Comparison of ENCODE assay signal across 36 cellular contexts in the genomic region with DNA sequence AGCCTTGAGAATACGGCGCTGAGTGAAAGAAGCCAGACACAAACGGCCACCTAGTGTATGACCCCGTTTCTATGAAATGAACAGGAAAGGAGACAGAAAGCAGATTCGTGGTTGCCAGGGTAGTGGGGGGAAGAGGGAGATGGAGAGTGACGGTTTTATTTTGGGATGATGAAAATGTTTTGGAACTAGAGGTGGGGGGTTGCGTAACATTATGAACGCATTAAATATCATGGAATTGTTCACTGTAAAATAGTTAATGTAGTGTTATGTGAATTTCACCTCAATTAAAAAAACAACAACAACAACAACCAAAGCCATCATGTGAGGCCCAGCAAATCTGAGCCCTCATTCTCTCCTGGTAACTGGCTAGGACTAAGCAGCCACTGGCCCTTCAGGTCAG. TPM values are rescaled to one million over a fixed set of nuclear protein-coding genes. Genes with fewer than 3 reads are reported as not detected.
"Had no signal": no experiment of that assay in that cellular context is flagged by ENCODE, and none has a peak within 500 bp of the region (broad histone marks: within the 10 kb centered on the region; RNA-seq: fewer than 3 reads in every experiment).

No MANE protein-coding gene starts in this region.

- DNase-seq: activated B cell treated with CpG ODN at 0.5 μM for 24 hours; activated CD4-positive, alpha-beta memory T cell treated with anti-CD3 and anti-CD28 coated beads for 36 hours; activated CD4-positive, alpha-beta T cell treated with anti-CD3 and anti-CD28 coated beads for 4 hours; activated CD4-positive, alpha-beta T cell treated with anti-CD3 and anti-CD28 coated beads, Interleukin-2, amount 10 ng/mL, durations not matched to agents 24 days and 14 days; activated CD4-positive, alpha-beta T cell treated with anti-CD3 and anti-CD28 coated beads, Interleukin-2, amount 50 U/mL, for 1 hour; activated CD4-positive, alpha-beta T cell treated with anti-CD3 and anti-CD28 coated beads, Interleukin-2, amount 50 U/mL, for 4 hours; activated CD4-positive, CD25-positive, alpha-beta regulatory T cell treated with anti-CD3 and anti-CD28 coated beads, Interleukin-2, amount 50 U/mL, for 72 hours; activated CD8-positive, alpha-beta memory T cell treated with anti-CD3 and anti-CD28 coated beads, Interleukin-2, amount 50 U/mL, for 4 hours; activated CD8-positive, alpha-beta T cell treated with anti-CD3 and anti-CD28 coated beads for 36 hours; activated effector memory CD4-positive, alpha-beta T cell treated with Interleukin-2 at 50 U/mL for 16 hours; activated gamma-delta T cell; activated naive CD4-positive, alpha-beta T cell treated with anti-CD3 and anti-CD28 coated beads, Interleukin-2, amount 10 ng/mL, durations not matched to agents 7 days and 5 days; activated naive CD4-positive, alpha-beta T cell treated with Interleukin-2 at 50 U/mL for 16 hours; activated naive CD8-positive, alpha-beta T cell treated with anti-CD3 and anti-CD28 coated beads, Interleukin-2, amount 10 ng/mL, durations not matched to agents 7 days and 5 days; activated naive CD8-positive, alpha-beta T cell treated with anti-CD3 and anti-CD28 coated beads, Interleukin-2, amount 50 U/mL, for 24 hours; activated T-cell treated with anti-CD3 and anti-CD28 coated beads for 4 hours; activated T-cell treated with anti-CD3 and anti-CD28 coated beads, Interleukin-2, amount 50 U/mL, for 1 hour; activated T-cell treated with anti-CD3 and anti-CD28 coated beads, Interleukin-2, amount 50 U/mL, for 4 hours; cerebellar nuclear complex; T-helper 2 cell; T-helper 9 cell had no signal

- FAIRE-seq: TTC549 had no signal

- H3K4me1 ChIP-seq: ascending aorta had no signal

- H3K36me3 ChIP-seq: ascending aorta, cardiac muscle cell had no signal

- H3K4me3 Mint-ChIP-seq: activated B cell treated with CpG ODN at 0.5 μM for 24 hours; activated CD4-positive, alpha-beta memory T cell treated with anti-CD3 and anti-CD28 coated beads for 36 hours; activated CD4-positive, alpha-beta T cell treated with anti-CD3 and anti-CD28 coated beads, Interleukin-2, amount 10 ng/mL, durations not matched to agents 24 days and 14 days; activated CD8-positive, alpha-beta T cell treated with anti-CD3 and anti-CD28 coated beads for 36 hours; activated naive CD4-positive, alpha-beta T cell treated with anti-CD3 and anti-CD28 coated beads, Interleukin-2, amount 10 ng/mL, durations not matched to agents 7 days and 5 days; activated naive CD4-positive, alpha-beta T cell treated with anti-CD3 and anti-CD28 coated beads, Interleukin-2, amount 50 U/mL, for 24 hours; activated naive CD8-positive, alpha-beta T cell; activated naive CD8-positive, alpha-beta T cell treated with anti-CD3 and anti-CD28 coated beads, Interleukin-2, amount 10 ng/mL, durations not matched to agents 7 days and 5 days; activated naive CD8-positive, alpha-beta T cell treated with anti-CD3 and anti-CD28 coated beads, Interleukin-2, amount 50 U/mL, for 24 hours; activated T-cell treated with anti-CD3 and anti-CD28 coated beads, Interleukin-2, amount 50 U/mL, for 4 hours; brain; central memory CD8-positive, alpha-beta T cell; T-helper 1 cell treated with Interleukin-12 subunit alpha and Interleukin-12 subunit beta and Interleukin-4 antibody, amounts not matched to agents 30 μg/mL and 1 μg/mL, for 36 hours; T-helper 2 cell treated with Interferon-gamma antibody and Interleukin-4, amounts not matched to agents 5 μg/mL and 100 μg/mL, for 36 hours had no signal

- H3K27me3 ChIP-seq: ascending aorta had no signal

- H3K9me3 ChIP-seq: ascending aorta had no signal

- H3K4me1 Mint-ChIP-seq: activated B cell treated with CpG ODN at 0.5 μM for 24 hours; activated CD4-positive, alpha-beta T cell treated with anti-CD3 and anti-CD28 coated beads, Interleukin-2, amount 10 ng/mL, durations not matched to agents 24 days and 14 days; activated naive CD4-positive, alpha-beta T cell treated with anti-CD3 and anti-CD28 coated beads, Interleukin-2, amount 50 U/mL, for 24 hours; activated naive CD8-positive, alpha-beta T cell treated with anti-CD3 and anti-CD28 coated beads, Interleukin-2, amount 10 ng/mL, durations not matched to agents 7 days and 5 days; activated naive CD8-positive, alpha-beta T cell treated with anti-CD3 and anti-CD28 coated beads, Interleukin-2, amount 50 U/mL, for 24 hours; central memory CD8-positive, alpha-beta T cell had no signal

- H3K4me3 ChIP-seq: ascending aorta, cardiac muscle cell had no signal

- ATAC-seq: activated CD8-positive, alpha-beta T cell treated with anti-CD3 and anti-CD28 coated beads for 36 hours; activated naive CD8-positive, alpha-beta T cell treated with anti-CD3 and anti-CD28 coated beads, Interleukin-2, amount 50 U/mL, for 24 hours; activated T-cell treated with anti-CD3 and anti-CD28 coated beads, Interleukin-2, amount 50 U/mL, for 4 hours had no signal

- H3K9me3 Mint-ChIP-seq: activated B cell treated with CpG ODN at 0.5 μM for 24 hours; activated CD4-positive, alpha-beta memory T cell treated with anti-CD3 and anti-CD28 coated beads for 36 hours; activated CD4-positive, alpha-beta T cell treated with anti-CD3 and anti-CD28 coated beads, Interleukin-2, amount 10 ng/mL, durations not matched to agents 24 days and 14 days; activated CD8-positive, alpha-beta T cell treated with anti-CD3 and anti-CD28 coated beads for 36 hours; activated naive CD4-positive, alpha-beta T cell treated with anti-CD3 and anti-CD28 coated beads, Interleukin-2, amount 10 ng/mL, durations not matched to agents 7 days and 5 days; activated naive CD4-positive, alpha-beta T cell treated with anti-CD3 and anti-CD28 coated beads, Interleukin-2, amount 50 U/mL, for 24 hours; activated naive CD8-positive, alpha-beta T cell treated with anti-CD3 and anti-CD28 coated beads, Interleukin-2, amount 10 ng/mL, durations not matched to agents 7 days and 5 days; activated naive CD8-positive, alpha-beta T cell treated with anti-CD3 and anti-CD28 coated beads, Interleukin-2, amount 50 U/mL, for 24 hours; activated T-cell treated with anti-CD3 and anti-CD28 coated beads, Interleukin-2, amount 50 U/mL, for 4 hours; activated T-helper 2 cell treated with anti-CD3 and anti-CD28 coated beads, Interferon-gamma antibody, Interleukin-2, Interleukin-4, amounts not matched to agents 10 μg/mL and 5 μg/mL and 100 μg/mL, durations not matched to agents 14 hours and 24 hours and 36 hours; central memory CD8-positive, alpha-beta T cell; T-helper 1 cell treated with Interleukin-12 subunit alpha and Interleukin-12 subunit beta and Interleukin-4 antibody, amounts not matched to agents 30 μg/mL and 1 μg/mL, for 36 hours; T-helper 2 cell treated with Interferon-gamma antibody and Interleukin-4, amounts not matched to agents 5 μg/mL and 100 μg/mL, for 36 hours had no signal

- H3K27ac Mint-ChIP-seq: activated B cell treated with CpG ODN at 0.5 μM for 24 hours; activated CD4-positive, alpha-beta memory T cell treated with anti-CD3 and anti-CD28 coated beads for 36 hours; activated CD4-positive, alpha-beta T cell treated with anti-CD3 and anti-CD28 coated beads, Interleukin-2, amount 10 ng/mL, durations not matched to agents 24 days and 14 days; activated CD8-positive, alpha-beta T cell treated with anti-CD3 and anti-CD28 coated beads for 36 hours; activated naive CD4-positive, alpha-beta T cell treated with anti-CD3 and anti-CD28 coated beads, Interleukin-2, amount 10 ng/mL, durations not matched to agents 7 days and 5 days; activated naive CD4-positive, alpha-beta T cell treated with anti-CD3 and anti-CD28 coated beads, Interleukin-2, amount 50 U/mL, for 24 hours; activated naive CD8-positive, alpha-beta T cell; activated naive CD8-positive, alpha-beta T cell treated with anti-CD3 and anti-CD28 coated beads, Interleukin-2, amount 10 ng/mL, durations not matched to agents 7 days and 5 days; activated naive CD8-positive, alpha-beta T cell treated with anti-CD3 and anti-CD28 coated beads, Interleukin-2, amount 50 U/mL, for 24 hours; activated T-helper 2 cell treated with anti-CD3 and anti-CD28 coated beads, Interferon-gamma antibody, Interleukin-2, Interleukin-4, amounts not matched to agents 10 μg/mL and 5 μg/mL and 100 μg/mL, durations not matched to agents 14 hours and 24 hours and 36 hours; T-helper 1 cell treated with Interleukin-12 subunit alpha and Interleukin-12 subunit beta and Interleukin-4 antibody, amounts not matched to agents 30 μg/mL and 1 μg/mL, for 36 hours; T-helper 2 cell treated with Interferon-gamma antibody and Interleukin-4, amounts not matched to agents 5 μg/mL and 100 μg/mL, for 36 hours had no signal

- H3K36me3 Mint-ChIP-seq: activated CD4-positive, alpha-beta memory T cell treated with anti-CD3 and anti-CD28 coated beads for 36 hours; activated naive CD4-positive, alpha-beta T cell treated with anti-CD3 and anti-CD28 coated beads, Interleukin-2, amount 10 ng/mL, durations not matched to agents 7 days and 5 days; activated naive CD4-positive, alpha-beta T cell treated with anti-CD3 and anti-CD28 coated beads, Interleukin-2, amount 50 U/mL, for 24 hours; activated naive CD8-positive, alpha-beta T cell; activated naive CD8-positive, alpha-beta T cell treated with anti-CD3 and anti-CD28 coated beads, Interleukin-2, amount 10 ng/mL, durations not matched to agents 7 days and 5 days; brain had no signal

- H3K27ac ChIP-seq: ascending aorta, cardiac muscle cell, VCaP had no signal

RNA-seq across cellular contexts. Expression of a gene that starts 3.3 kb away (rescaled TPM):
- total RNA-seq: activated B cell treated with CpG ODN at 0.5 μM for 24 hours; activated CD4-positive, alpha-beta memory T cell treated with anti-CD3 and anti-CD28 coated beads for 36 hours; activated CD4-positive, alpha-beta T cell treated with anti-CD3 and anti-CD28 coated beads, Interleukin-2, amount 10 ng/mL, durations not matched to agents 24 days and 14 days; activated CD8-positive, alpha-beta memory T cell treated with anti-CD3 and anti-CD28 coated beads for 36 hours; activated CD8-positive, alpha-beta T cell treated with anti-CD3 and anti-CD28 coated beads for 36 hours; activated naive CD8-positive, alpha-beta T cell treated with anti-CD3 and anti-CD28 coated beads, Interleukin-2, amount 10 ng/mL, durations not matched to agents 7 days and 5 days; activated T-cell treated with anti-CD3 and anti-CD28 coated beads, Interleukin-2, amount 50 U/mL, for 4 hours; activated T-helper 2 cell treated with anti-CD3 and anti-CD28 coated beads, Interferon-gamma antibody, Interleukin-2, Interleukin-4, amounts not matched to agents 10 μg/mL and 5 μg/mL and 100 μg/mL, durations not matched to agents 14 hours and 24 hours and 36 hours; ascending aorta; bronchial epithelial cell; cardiac muscle cell; chondrocyte had no signal
- polyA plus RNA-seq: adipose tissue, cardiac muscle cell had no signal
